Comparison of ENCODE assay signal across 11 cellular contexts in genomic region chr19:8004001-8004400, GRCh38. TPM values are rescaled to one million over a fixed set of nuclear protein-coding genes. Genes with fewer than 3 reads are reported as not detected.
DNase-seq lines count a peak whose midpoint lies in the region; ATAC-seq and TF ChIP-seq lines count a peak whose summit lies in the region.
"Had no signal": no experiment of that assay in that cellular context is flagged by ENCODE, and none has a peak within 500 bp of the region (broad histone marks: within the 10 kb centered on the region; RNA-seq: fewer than 3 reads in every experiment).

No MANE protein-coding gene starts in this region.

- peak overlapping the region; percentile 80 for H3K27ac Mint-ChIP-seq in memory B cell

- DNase-seq in heart right ventricle (no peak), Right ventricle myocardium superior (no peak), ascending aorta (ENCODE audit: low spot score in 2 of 2) (no peak), memory B cell (ENCODE audit: low spot score in 2 of 2) (no peak), upper lobe of right lung (no peak), mucosa of gallbladder (ENCODE audit: low spot score) (no peak), erythroblast (lab: John Stamatoyannopoulos, UW) (no peak)
- DNase-seq: RPMI8226 had no signal

- no peaks in the 10 kb centered on the region for H3K9me3 Mint-ChIP-seq in memory B cell

- H3K27me3 ChIP-seq in heart right ventricle (no peaks in the 10 kb centered on the region), ascending aorta (no peaks in the 10 kb centered on the region), upper lobe of right lung (no peaks in the 10 kb centered on the region)

- no peaks in the 10 kb centered on the region for H3K27me3 Mint-ChIP-seq in memory B cell

- intact Hi-C loops in heart right ventricle (cut with DNase I) (loop anchor here in 6 of 10 donors (2.0 to 10.0 kb wide), 6 partner anchors 31 to 251 kb away; partner anchors contain the start of gene TIMM44 (in 2 of the 6)), Right ventricle myocardium superior (cut with DNase I) (loop anchor here (5.0 kb wide), 1 partner anchor 62 kb away; the partner anchor contains the start of gene TIMM44), ascending aorta (cut with DNase I) (loop anchor here (10.0 kb wide), 2 partner anchors 321 to 609 kb away; partner anchors contain the start of genes NDUFA7 and RPS28), upper lobe of right lung (cut with DNase I) (no loop called here)

- ATAC-seq in heart right ventricle (no peak), Right ventricle myocardium superior (ENCODE audit: poor library complexity) (no peak), memory B cell (ENCODE audit: low read depth) (no peak), upper lobe of right lung (no peak), GM18870 (IDR thresholded peaks at IDR 0.05; ENCODE audit: unreplicated experiment) (no peak)
- ATAC-seq: esophagus mucosa had no signal

- H3K4me3 Mint-ChIP-seq in memory B cell, result peak overlapping the region; percentile 84

- TF ChIP-seq POLR2A in erythroblast (IDR thresholded peaks at IDR 0.05; ENCODE audit: low read length), result no peak

- H3K4me1 ChIP-seq in heart right ventricle (peaks cover 26 to 65% (median 55%) of the 10 kb centered on the region in 9 donors), ascending aorta (peaks cover 0 to 27% of the 10 kb centered on the region in 2 donors), upper lobe of right lung (peaks cover 44% of the 10 kb centered on the region)

- H3K4me3 ChIP-seq in heart right ventricle (peak overlapping the region in 9 of 10 donors; percentile 64 to 87 (median 79)), ascending aorta (peak overlapping the region; percentile 87 to 98), upper lobe of right lung (peak overlapping the region; percentile 74)

- peak overlapping the region in 1 of 10 donors; percentile 82 for H3K27ac ChIP-seq in heart right ventricle
- H3K27ac ChIP-seq in ascending aorta, result no peak overlapping the region
- no peak overlapping the region for H3K27ac ChIP-seq in upper lobe of right lung

- H3K4me1 Mint-ChIP-seq in memory B cell, result peaks cover 38% of the 10 kb centered on the region

- 66 to 75% methylated on average over 6 of the region's 6 CpGs for WGBS in heart right ventricle, 2 donors

- peaks cover 0 to 15% (median 0%) of the 10 kb centered on the region in 9 donors for H3K36me3 ChIP-seq in heart right ventricle
- H3K36me3 ChIP-seq in ascending aorta, result no peaks in the 10 kb centered on the region
- no peaks in the 10 kb centered on the region for H3K36me3 ChIP-seq in upper lobe of right lung

- no peak for TF ChIP-seq CTCF in heart right ventricle (IDR thresholded peaks at IDR 0.05)
- no peak for TF ChIP-seq CTCF in ascending aorta (IDR thresholded peaks at IDR 0.05)
- TF ChIP-seq CTCF in upper lobe of right lung (IDR thresholded peaks at IDR 0.05), result no peak

- H3K9me3 ChIP-seq in heart right ventricle (no peaks in the 10 kb centered on the region), ascending aorta (no peaks in the 10 kb centered on the region), upper lobe of right lung (no peaks in the 10 kb centered on the region)

- H3K36me3 Mint-ChIP-seq in memory B cell, result peaks cover 6% of the 10 kb centered on the region

RNA-seq across cellular contexts. Expression of gene ELAVL1, which starts 1.4 kb away (rescaled TPM):
- total RNA-seq in heart right ventricle (10 to 100 TPM; 44.2 to 60.1 (median 55.3) TPM), Right ventricle myocardium superior (49.4 TPM), ascending aorta (19.9 TPM), upper lobe of right lung (65.9 TPM), mucosa of gallbladder (68.9 TPM)
- 10 to 100 TPM; 11.6 to 31.7 TPM for polyA plus RNA-seq in heart right ventricle

RNA-seq across cellular contexts. Expression of gene CCL25, which starts 48.6 kb away (rescaled TPM):
- not detected for total RNA-seq in heart right ventricle
- not detected for polyA plus RNA-seq in heart right ventricle
- total RNA-seq in Right ventricle myocardium superior, result not detected
- not detected for total RNA-seq in ascending aorta
- not detected for total RNA-seq in upper lobe of right lung
- total RNA-seq in mucosa of gallbladder, result not detected
- total RNA-seq: Daoy, esophagus mucosa had no signal
